ENCODE assay signal across 11 cellular contexts in genomic region chr9:131714161-131714646, GRCh38. TPM values are rescaled to one million over a fixed set of nuclear protein-coding genes. Genes with fewer than 3 reads are reported as not detected.
DNase-seq lines count a peak whose midpoint lies in the region; TF ChIP-seq lines count a peak whose summit lies in the region.
"Had no signal": no experiment of that assay in that cellular context is flagged by ENCODE, and none has a peak within 500 bp of the region (broad histone marks: within the 10 kb centered on the region; RNA-seq: fewer than 3 reads in every experiment).

No MANE protein-coding gene starts in this region.

- TF ChIP-seq EP300 in ovary (IDR thresholded peaks at IDR 0.05) = no peak

- no peaks in the 10 kb centered on the region for H3K27me3 Mint-ChIP-seq in activated naive CD4-positive, alpha-beta T cell treated with anti-CD3 and anti-CD28 coated beads, Interleukin-2, amount 10 ng/mL, durations not matched to agents 7 days and 5 days

- intact Hi-C loops in ovary (cut with DNase I) = no loop called here

- H3K4me1 Mint-ChIP-seq in activated naive CD4-positive, alpha-beta T cell treated with anti-CD3 and anti-CD28 coated beads, Interleukin-2, amount 10 ng/mL, durations not matched to agents 7 days and 5 days = peaks cover 46% of the 10 kb centered on the region

- H3K9me3 Mint-ChIP-seq in activated naive CD4-positive, alpha-beta T cell treated with anti-CD3 and anti-CD28 coated beads, Interleukin-2, amount 10 ng/mL, durations not matched to agents 7 days and 5 days = no peaks in the 10 kb centered on the region

- H3K9me3 ChIP-seq in adipocyte (ENCODE audit: control insufficient read depth, low read length) (no peaks in the 10 kb centered on the region), ovary (no peaks in the 10 kb centered on the region)
- H3K9me3 ChIP-seq: BLaER1 treated with 17β-estradiol and CSF1 and Interleukin-3, amounts not matched to agents 10 nM and 100 nM had no signal

- H3K4me3 ChIP-seq in adipocyte (ENCODE audit: low read length) (peak overlapping the region; percentile 70), fibroblast of villous mesenchyme (ENCODE audit: low read depth, low read length) (peak overlapping the region; percentile 26), ovary (no peak overlapping the region)
- H3K4me3 ChIP-seq: BLaER1 treated with 17β-estradiol and CSF1 and Interleukin-3, amounts not matched to agents 10 nM and 100 nM had no signal

- no peak for TF ChIP-seq POLR2A in ovary (IDR thresholded peaks at IDR 0.05)

- H3K27ac Mint-ChIP-seq in activated naive CD4-positive, alpha-beta T cell treated with anti-CD3 and anti-CD28 coated beads, Interleukin-2, amount 10 ng/mL, durations not matched to agents 7 days and 5 days = no peak overlapping the region

- CTCF ChIA-PET in activated naive CD4-positive, alpha-beta T cell treated with anti-CD3 and anti-CD28 coated beads, Interleukin-2, amount 10 ng/mL, durations not matched to agents 7 days and 5 days (lab: Charles Lee) = interaction anchor here (1.1 to 1.2 kb wide), 2 partner anchors 42 to 122 kb away, joined by 3 read pairs; no protein-coding TSS in a partner anchor

- H3K27me3 ChIP-seq in adipocyte (replicated peaks; ENCODE audit: control insufficient read depth, insufficient read depth, low read length) (no peaks in the 10 kb centered on the region), ovary (no peaks in the 10 kb centered on the region)
- H3K27me3 ChIP-seq: BLaER1 treated with 17β-estradiol and CSF1 and Interleukin-3, amounts not matched to agents 10 nM and 100 nM had no signal

- DNase-seq in AG08396 (ENCODE audit: low spot score) = peak; percentile 81
- peak; percentile 74 for DNase-seq in adipocyte (ENCODE audit: low read depth)
- peak; percentile 90 for DNase-seq in fibroblast of villous mesenchyme (ENCODE audit: low read depth)
- peak; percentile 29 to 51 (median 37) for DNase-seq in ovary
- no peak for DNase-seq in mesenteric fat pad (ENCODE audit: low spot score)
- DNase-seq in activated naive CD4-positive, alpha-beta T cell treated with anti-CD3 and anti-CD28 coated beads, Interleukin-2, amount 10 ng/mL, durations not matched to agents 7 days and 5 days = no peak
- no peak for DNase-seq in NCI-H510A treated with DMSO at 0.1 percent for 48 hours (lab: John Stamatoyannopoulos, UW)
- DNase-seq in NCI-H345 treated with DMSO at 0.1 percent for 48 hours (lab: John Stamatoyannopoulos, UW; ENCODE audit: unreplicated experiment) = no peak
- DNase-seq: glutamatergic neuron; stimulated activated CD4-positive, alpha-beta T cell treated with anti-CD3 and anti-CD28 coated beads, Interleukin-4, amount 100 ng/mL, for 4 hours had no signal

- H3K4me3 Mint-ChIP-seq in activated naive CD4-positive, alpha-beta T cell treated with anti-CD3 and anti-CD28 coated beads, Interleukin-2, amount 10 ng/mL, durations not matched to agents 7 days and 5 days = no peak overlapping the region

- H3K36me3 ChIP-seq in adipocyte (ENCODE audit: control insufficient read depth, insufficient read depth, low read length, severe bottlenecking) (no peaks in the 10 kb centered on the region), ovary (no peaks in the 10 kb centered on the region)

- 17 to 19% (median 17%) methylated on average over 10 of the region's 10 CpGs for WGBS in ovary, 3 donors

- H3K4me1 ChIP-seq in adipocyte (ENCODE audit: control insufficient read depth, insufficient read depth, low read length) (peaks cover 49% of the 10 kb centered on the region), ovary (ENCODE audit: insufficient read depth) (no peaks in the 10 kb centered on the region)

- H3K36me3 Mint-ChIP-seq in activated naive CD4-positive, alpha-beta T cell treated with anti-CD3 and anti-CD28 coated beads, Interleukin-2, amount 10 ng/mL, durations not matched to agents 7 days and 5 days = peaks cover 26% of the 10 kb centered on the region

- H3K9ac ChIP-seq in adipocyte (ENCODE audit: low read length) = peak overlapping the region; percentile 74

- TF ChIP-seq CTCF in fibroblast of villous mesenchyme (IDR thresholded peaks at IDR 0.05; ENCODE audit: insufficient read depth, low read depth, low read length) (no peak), ovary (IDR thresholded peaks at IDR 0.05) (no peak)

- H3K27ac ChIP-seq in ovary = no peak overlapping the region

RNA-seq across cellular contexts. Expression of gene RAPGEF1, which starts 25.7 kb away (rescaled TPM):
- 22.9 and 27.7 TPM in 2 replicates for total RNA-seq in fibroblast of villous mesenchyme
- total RNA-seq in ovary = 10 to 100 TPM; 17.0 to 64.4 (median 37.2) TPM
- 10 to 100 TPM; 23.6 to 33.8 TPM for polyA plus RNA-seq in ovary
- 106 TPM for total RNA-seq in mesenteric fat pad

Comparison
In these comparisons a context has a peak if more than half of its experiments do, and no peak if none do; other contexts are left out.
1. DNase-seq: peak in AG08396 (single experiment), adipocyte (single experiment), fibroblast of villous mesenchyme (single experiment) and ovary (5 of 5); none in mesenteric fat pad (single experiment), activated naive CD4-positive, alpha-beta T cell treated with anti-CD3 and anti-CD28 coated beads, Interleukin-2, amount 10 ng/mL, durations not matched to agents 7 days and 5 days (single experiment), NCI-H510A treated with DMSO at 0.1 percent for 48 hours (single experiment) and NCI-H345 treated with DMSO at 0.1 percent for 48 hours (single experiment).